8 cellular contexts compared by ENCODE assay signal in the genomic region with DNA sequence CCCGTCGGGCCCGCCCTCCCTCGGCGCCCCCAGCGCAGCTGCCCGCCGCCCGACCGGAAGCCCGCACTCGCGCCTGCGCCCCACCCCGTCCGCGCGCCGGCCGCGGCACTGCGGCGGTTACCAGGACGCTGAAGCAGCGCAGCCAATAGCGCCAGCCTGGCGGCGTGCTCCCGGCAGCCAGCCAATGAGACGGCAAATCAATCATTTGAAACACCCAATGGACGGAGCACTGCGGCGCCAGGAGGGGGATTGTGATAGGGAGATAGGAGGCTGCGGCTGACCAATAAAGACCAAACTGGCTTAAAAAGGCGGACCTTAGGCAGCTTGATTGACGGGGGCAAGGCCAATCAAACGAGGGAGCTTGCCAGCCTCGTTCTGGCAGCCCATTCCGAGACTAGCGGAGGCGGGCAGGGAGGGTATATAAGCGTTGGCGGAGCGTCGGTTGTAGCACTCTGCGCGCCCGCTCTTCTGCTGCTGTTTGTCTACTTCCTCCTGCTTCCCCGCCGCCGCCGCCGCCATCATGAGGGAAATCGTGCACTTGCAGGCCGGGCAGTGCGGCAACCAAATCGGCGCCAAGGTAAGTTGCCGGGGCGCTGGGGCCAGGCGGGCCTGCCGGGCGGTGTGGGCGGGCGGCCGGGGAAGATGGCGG. TPM values are rescaled to one million over a fixed set of nuclear protein-coding genes. Genes with fewer than 3 reads are reported as not detected.
DNase-seq lines count a peak whose midpoint lies in the region; ATAC-seq and TF ChIP-seq lines count a peak whose summit lies in the region.

A gene (plus strand): TSS at position 447 of the 649 bp plus-strand sequence. CDS start 74 bp downstream, at position 521.

- H3K4me3 Mint-ChIP-seq in activated CD4-positive, alpha-beta T cell treated with anti-CD3 and anti-CD28 coated beads for 36 hours, result peak within 1 kb of the TSS; percentile 83

- no peaks in the 10 kb centered on the region for H3K9me3 Mint-ChIP-seq in activated CD4-positive, alpha-beta T cell treated with anti-CD3 and anti-CD28 coated beads for 36 hours (ENCODE audit: low read depth)

- DNase-seq in Ammon's horn (ENCODE audit: low spot score) (peak; percentile 100), GM19238 (ENCODE audit: insufficient read length, low spot score) (peak; percentile 100), NCI-H524 (lab: John Stamatoyannopoulos, UW) (peak; percentile 100), choroid plexus epithelial cell (ENCODE audit: low read depth) (peak; percentile 100), kidney epithelial cell (ENCODE audit: low read depth) (peak; percentile 98)
- peak; percentile 98 for DNase-seq in activated CD4-positive, alpha-beta T cell treated with anti-CD3 and anti-CD28 coated beads for 36 hours
- peak; percentile 96 to 99 for DNase-seq in stimulated activated CD4-positive, alpha-beta T cell treated with anti-CD3 and anti-CD28 coated beads, Interleukin-15, amount 100 ng/mL, for 48 hours (ENCODE audit: low read depth in 2 of 2)

- H3K4me3 ChIP-seq in choroid plexus epithelial cell (ENCODE audit: low read depth, low read length) (peak within 1 kb of the TSS; percentile 85), kidney epithelial cell (ENCODE audit: low read depth, low read length) (peak within 1 kb of the TSS; percentile 96)

- peaks cover 27% of the 10 kb centered on the region for H3K4me1 Mint-ChIP-seq in activated CD4-positive, alpha-beta T cell treated with anti-CD3 and anti-CD28 coated beads for 36 hours

- ATAC-seq in HG03442 (IDR thresholded peaks at IDR 0.05; ENCODE audit: unreplicated experiment), result peak; percentile 65
- ATAC-seq in activated CD4-positive, alpha-beta T cell treated with anti-CD3 and anti-CD28 coated beads for 36 hours, result peak; percentile 84

- H3K36me3 Mint-ChIP-seq in activated CD4-positive, alpha-beta T cell treated with anti-CD3 and anti-CD28 coated beads for 36 hours (ENCODE audit: low read depth), result peaks cover 27% of the 10 kb centered on the region

- TF ChIP-seq CTCF in choroid plexus epithelial cell (conservative IDR thresholded peaks at IDR 0.05; ENCODE audit: low read depth, low read length) (no peak), kidney epithelial cell (IDR thresholded peaks at IDR 0.05; ENCODE audit: insufficient read depth, low read length, poor library complexity, severe bottlenecking) (no peak)

- CTCF ChIA-PET in activated CD4-positive, alpha-beta T cell treated with anti-CD3 and anti-CD28 coated beads for 36 hours (lab: Charles Lee), result interaction anchor here (0.6 to 1.7 kb wide), 8 partner anchors 13 to 418 kb away, joined by 3 to 8 read pairs (median 4); a partner anchor contains a TSS

- no peaks in the 10 kb centered on the region for H3K27me3 Mint-ChIP-seq in activated CD4-positive, alpha-beta T cell treated with anti-CD3 and anti-CD28 coated beads for 36 hours

- intact Hi-C loops in activated CD4-positive, alpha-beta T cell treated with anti-CD3 and anti-CD28 coated beads for 36 hours (cut with DNase I, micrococcal nuclease), result loop anchor here (1.0 to 2.0 kb wide), 18 partner anchors 14 to 758 kb away; a partner anchor contains a TSS

- H3K27ac Mint-ChIP-seq in activated CD4-positive, alpha-beta T cell treated with anti-CD3 and anti-CD28 coated beads for 36 hours, result peak within 1 kb of the TSS; percentile 87

- H3K27me3 ChIP-seq in kidney epithelial cell (ENCODE audit: control insufficient read depth, insufficient read depth, low read length), result peaks cover 4% of the 10 kb centered on the region

- H3K36me3 ChIP-seq in kidney epithelial cell (ENCODE audit: control insufficient read depth, insufficient read depth, low read length), result peaks cover 10% of the 10 kb centered on the region

- POLR2A ChIA-PET in activated CD4-positive, alpha-beta T cell treated with anti-CD3 and anti-CD28 coated beads for 36 hours (lab: Charles Lee), result interaction anchor here (0.6 to 1.7 kb wide), 14 partner anchors 13 to 362 kb away, joined by 3 to 13 read pairs (median 3); a partner anchor contains a TSS

RNA-seq across cellular contexts. Expression of the gene that starts here (rescaled TPM):
- total RNA-seq in activated CD4-positive, alpha-beta T cell treated with anti-CD3 and anti-CD28 coated beads for 36 hours, result 100 to 1,000 TPM; 264 to 278 TPM
- 262 and 275 TPM in 2 replicates for total RNA-seq in kidney epithelial cell

Comparison
In these comparisons a context has a peak if more than half of its experiments do, and no peak if none do; other contexts are left out.
1. Peak in every context shown above with its lines: DNase-seq, ATAC-seq and H3K4me3 ChIP-seq.